8 cellular contexts compared by ENCODE assay signal in the genomic region with DNA sequence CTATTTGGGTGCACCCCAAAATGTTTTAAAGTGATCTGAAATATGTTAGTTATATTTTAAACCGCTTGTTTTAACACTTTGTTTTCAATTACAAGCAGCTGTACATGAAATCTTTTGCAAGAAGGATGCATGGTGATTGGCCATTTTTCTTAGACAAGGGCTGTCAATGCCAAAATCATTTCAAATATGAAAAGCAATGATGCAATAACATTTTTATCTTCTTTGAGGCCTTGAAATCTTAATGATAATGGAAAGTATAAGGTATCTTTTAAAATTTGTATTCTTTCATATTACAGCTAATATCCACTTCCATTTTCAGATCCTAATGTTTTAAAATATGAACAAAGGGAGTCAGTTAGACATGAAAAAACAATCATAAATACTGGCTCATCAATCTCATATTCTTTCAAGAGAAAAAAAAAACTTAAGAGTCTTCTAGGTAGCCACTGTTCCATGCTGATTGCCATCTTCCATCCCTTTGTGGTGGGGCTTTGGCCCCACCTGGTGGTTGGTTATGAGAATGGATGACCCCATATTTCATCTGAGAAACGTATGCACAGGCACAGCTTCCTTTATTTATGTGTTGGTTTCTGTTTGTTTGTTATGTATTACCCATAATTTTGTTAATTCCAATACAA.
DNase-seq lines count a peak whose midpoint lies in the region; ATAC-seq and TF ChIP-seq lines count a peak whose summit lies in the region.

No MANE protein-coding gene starts in this region.

- TF ChIP-seq CTCF in BE2C (IDR thresholded peaks at IDR 0.05; ENCODE audit: low read depth, low read length) (peak; percentile 92), GM13976 (IDR thresholded peaks at IDR 0.05; ENCODE audit: borderline replicate concordance, control extremely low read depth, extremely low read depth, insufficient read depth, missing control alignments) (peak; percentile 61), psoas muscle (IDR thresholded peaks at IDR 0.05) (peak; percentile 45)

- peak; percentile 99 for ATAC-seq in HG02610 (IDR thresholded peaks at IDR 0.05; ENCODE audit: unreplicated experiment)
- ATAC-seq in SK-N-SH treated with all-trans-retinoic acid at 6 μM for 48 hours = peak; percentile 99
- no peak for ATAC-seq in psoas muscle

- H3K27ac ChIP-seq in psoas muscle = no peak overlapping the region

- no peaks in the 10 kb centered on the region for H3K27me3 ChIP-seq in BE2C
- peaks cover 3% of the 10 kb centered on the region; the same call in 1 of the 2 replicates for H3K27me3 ChIP-seq in MG63
- H3K27me3 ChIP-seq in psoas muscle (ENCODE audit: insufficient read depth in 3 of 3, low read length in 2 of 3) = peaks cover 0 to 3% (median 0%) of the 10 kb centered on the region in 3 donors

- H3K4me1 ChIP-seq in BE2C (no peaks in the 10 kb centered on the region; the same call in 1 of the 2 replicates), psoas muscle (no peaks in the 10 kb centered on the region)

- DNase-seq in BE2C = peak; percentile 69
- peak; percentile 55 for DNase-seq in GM13976 (ENCODE audit: low spot score)
- DNase-seq in MG63 = peak; percentile 30
- DNase-seq in fibroblast of peridontal ligament (ENCODE audit: extremely low read depth) = peak; percentile 1
- peak in 1 of 2 donors; percentile 13 for DNase-seq in psoas muscle
- no peak for DNase-seq in activated gamma-delta T cell (lab: John Stamatoyannopoulos, UW)

- H3K9me3 ChIP-seq in BE2C (no peaks in the 10 kb centered on the region), MG63 (no peaks in the 10 kb centered on the region), psoas muscle (no peaks in the 10 kb centered on the region)

- H3K4me3 ChIP-seq in BE2C (ENCODE audit: low read depth, low read length) (peak overlapping the region; percentile 47), MG63 (peak overlapping the region; percentile 19; the same call in 1 of the 2 replicates), psoas muscle (no peak overlapping the region)

- H3K36me3 ChIP-seq in BE2C = no peaks in the 10 kb centered on the region
- H3K36me3 ChIP-seq in MG63 = no peaks in the 10 kb centered on the region
- no peaks in the 10 kb centered on the region for H3K36me3 ChIP-seq in psoas muscle (ENCODE audit: insufficient read depth in 1 of 2, low read depth in 1 of 2)

- intact Hi-C loops in psoas muscle (cut with DNase I) = no loop called here

- 40 to 47% (median 46%) methylated on average over 2 of the region's 2 CpGs for WGBS in psoas muscle, 3 donors

- in situ Hi-C loops in GM13976 (cut with MboI; ENCODE audit: low sequenced_read_pairs, unreplicated experiment) = no loop called here

TF ChIP-seq in SK-N-SH treated with all-trans-retinoic acid at 6 μM for 48 hours, 23 proteins besides CTCF, POLR2A, EP300 and RAD21:
- TF ChIP-seq PPARA (CRISPR knock-in tag; IDR thresholded peaks at IDR 0.05; ENCODE audit: borderline replicate concordance) = no peak
- TF ChIP-seq ZFP3 (CRISPR knock-in tag; IDR thresholded peaks at IDR 0.05) = no peak
- TF ChIP-seq BACH2 (CRISPR knock-in tag; IDR thresholded peaks at IDR 0.05; ENCODE audit: borderline replicate concordance) = no peak
- no peak for TF ChIP-seq GLIS3 (CRISPR knock-in tag; IDR thresholded peaks at IDR 0.05)
- TF ChIP-seq ZNF70 (CRISPR knock-in tag; IDR thresholded peaks at IDR 0.05) = no peak
- no peak for TF ChIP-seq ARNTL (CRISPR knock-in tag; IDR thresholded peaks at IDR 0.05; ENCODE audit: borderline replicate concordance, low read depth)

Comparison
In these comparisons a context has a peak if more than half of its experiments do, and no peak if none do; other contexts are left out.
1. ATAC-seq: peak in HG02610 (single experiment) and SK-N-SH treated with all-trans-retinoic acid at 6 μM for 48 hours (single experiment); none in psoas muscle (0 of 4).
2. Peak in every context shown above with its lines, with median percentiles within 50 percentile points of each other: CTCF ChIP-seq.